Comparison of ENCODE assay signal across 7 cellular contexts in genomic region chr17:83139541-83140248, GRCh38.
DNase-seq lines count a peak whose midpoint lies in the region; ATAC-seq and TF ChIP-seq lines count a peak whose summit lies in the region.
"Not testable (repeated sequence)": the region's sequence is repeated elsewhere in the genome, so short reads cannot be mapped to it uniquely, and the experiment has no call there.

No MANE protein-coding gene starts in this region.

- H3K9me3 ChIP-seq in WERI-Rb-1 (ENCODE audit: severe bottlenecking): peaks cover 17% of the 10 kb centered on the region
- H3K9me3 ChIP-seq in osteoblast (ENCODE audit: low read depth, low read length): not testable (repeated sequence)

- intact Hi-C loops in cardiac septum (cut with DNase I): not testable (repeated sequence)

- not testable (repeated sequence) for H3K27me3 ChIP-seq in WERI-Rb-1 (ENCODE audit: insufficient read depth, low read depth, severe bottlenecking); osteoblast (ENCODE audit: insufficient read depth, low read length)

- H3K4me2 ChIP-seq in osteoblast (ENCODE audit: insufficient read depth, low read length): not testable (repeated sequence)

- H3K4me1 ChIP-seq in osteoblast (ENCODE audit: insufficient read depth, low read length): not testable (repeated sequence)

- ATAC-seq in left lobe of liver: not testable (repeated sequence)

- H2AFZ ChIP-seq in osteoblast (ENCODE audit: low read length): not testable (repeated sequence)

- not testable (repeated sequence) for H3K27ac ChIP-seq in WERI-Rb-1; coronary artery; osteoblast (ENCODE audit: low read depth, low read length)

- not testable (repeated sequence) for H3K36me3 ChIP-seq in WERI-Rb-1; osteoblast (ENCODE audit: insufficient read depth, low read length)

- not testable (repeated sequence) for H4K20me1 ChIP-seq in osteoblast (ENCODE audit: insufficient read depth, low read length)

- not testable (repeated sequence) for TF ChIP-seq CTCF in WERI-Rb-1 (IDR thresholded peaks at IDR 0.05; ENCODE audit: low read depth, low read length); coronary artery (IDR thresholded peaks at IDR 0.05); osteoblast (IDR thresholded peaks at IDR 0.05; ENCODE audit: extremely low read depth, low read depth, low read length)

- not testable (repeated sequence) for H3K4me3 ChIP-seq in WERI-Rb-1 (ENCODE audit: low read depth, low read length); coronary artery; osteoblast (ENCODE audit: insufficient read depth, low read length)

- DNase-seq in WERI-Rb-1: peak; percentile 5
- peak; percentile 40 for DNase-seq in activated CD8-positive, alpha-beta memory T cell treated with anti-CD3 and anti-CD28 coated beads, Interleukin-2, amount 50 U/mL, for 48 hours
- peak; percentile 33 for DNase-seq in coronary artery (ENCODE audit: low spot score)
- DNase-seq in cardiac septum (ENCODE audit: low spot score): peak; percentile 68
- DNase-seq in left lobe of liver (ENCODE audit: low spot score): peak; percentile 18
- DNase-seq in osteoblast (ENCODE audit: insufficient read length, low spot score, missing footprints): peak; percentile 4
- peak; percentile 17 for DNase-seq in stimulated activated CD8-positive, alpha-beta memory T cell treated with anti-CD3 and anti-CD28 coated beads, Interleukin-4, amount 100 ng/mL, for 48 hours

- H3K79me2 ChIP-seq in osteoblast (ENCODE audit: insufficient read depth, low read length): not testable (repeated sequence)

Comparison
In these comparisons a context has a peak if more than half of its experiments do, and no peak if none do; other contexts are left out.
1. DNase-seq: peak in every context shown above with its lines; median percentile 68 in cardiac septum; 40 in activated CD8-positive, alpha-beta memory T cell treated with anti-CD3 and anti-CD28 coated beads, Interleukin-2, amount 50 U/mL, for 48 hours; 33 in coronary artery; 18 in left lobe of liver; 17 in stimulated activated CD8-positive, alpha-beta memory T cell treated with anti-CD3 and anti-CD28 coated beads, Interleukin-4, amount 100 ng/mL, for 48 hours; 5 in WERI-Rb-1; 4 in osteoblast.